Comparison of ENCODE assay signal across 9 cellular contexts in the genomic region with DNA sequence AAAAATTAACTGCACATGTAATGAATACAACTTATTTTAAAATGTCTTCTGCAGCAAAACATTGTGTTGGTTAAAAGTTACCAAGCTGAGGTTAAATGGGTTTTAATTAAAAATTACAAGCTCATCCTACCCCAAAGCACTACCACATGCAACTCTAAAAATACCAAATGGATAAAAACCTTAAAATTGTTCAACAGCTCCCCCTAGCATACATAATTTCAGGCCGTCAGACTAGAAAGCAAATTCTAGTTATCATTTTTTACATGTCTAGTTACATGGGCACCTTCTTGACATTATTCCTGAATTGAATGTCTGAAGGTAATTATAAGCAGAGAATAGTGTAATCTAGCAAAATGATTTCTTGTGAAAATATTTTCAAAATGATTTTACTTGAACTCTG.
DNase-seq lines count a peak whose midpoint lies in the region; FAIRE-seq and TF ChIP-seq lines count a peak whose summit lies in the region.
"Had no signal": no experiment of that assay in that cellular context is flagged by ENCODE, and none has a peak within 500 bp of the region (broad histone marks: within the 10 kb centered on the region; RNA-seq: fewer than 3 reads in every experiment).

No MANE protein-coding gene starts in this region.

- intact Hi-C loops in dorsolateral prefrontal cortex (cut with DNase I): loop anchor here in 1 of 2 donors (10.0 kb wide), 2 partner anchors 179 to 489 kb away; partner anchors contain the start of gene C1orf21

- no peak overlapping the region for H3K27ac Mint-ChIP-seq in osteocyte (ENCODE audit: unreplicated experiment)
- H3K27ac Mint-ChIP-seq: memory B cell had no signal

- H3K4me3 Mint-ChIP-seq in osteocyte (ENCODE audit: unreplicated experiment): no peak overlapping the region
- H3K4me3 Mint-ChIP-seq: memory B cell had no signal

- no peaks in the 10 kb centered on the region for H3K27me3 ChIP-seq in dorsolateral prefrontal cortex

- no peak for FAIRE-seq in RCC 7860 (lab: Jason Lieb, UNC)

- H3K27me3 Mint-ChIP-seq in osteocyte (ENCODE audit: unreplicated experiment): no peaks in the 10 kb centered on the region
- H3K27me3 Mint-ChIP-seq: memory B cell had no signal

- peak overlapping the region in 2 of 59 donors; percentile 1 to 12 for H3K27ac ChIP-seq in dorsolateral prefrontal cortex

- in situ Hi-C loops in GM13976 (cut with MboI; ENCODE audit: low sequenced_read_pairs, unreplicated experiment): no loop called here

- H3K9me3 Mint-ChIP-seq in osteocyte (ENCODE audit: unreplicated experiment): no peaks in the 10 kb centered on the region

- DNase-seq in GM13976 (ENCODE audit: low spot score): peak; percentile 22
- DNase-seq in NCI-H69 (lab: John Stamatoyannopoulos, UW): peak; percentile 56
- DNase-seq in dorsolateral prefrontal cortex: no peak
- DNase-seq in osteocyte (ENCODE audit: extremely low spot score, unreplicated experiment): no peak
- DNase-seq in stimulated activated CD4-positive, alpha-beta T cell treated with anti-CD3 and anti-CD28 coated beads, Interleukin-15, amount 100 ng/mL, for 24 hours: no peak
- DNase-seq in UCSD-AML1 (lab: John Stamatoyannopoulos, UW; ENCODE audit: unreplicated experiment): no peak
- no peak for DNase-seq in NCI-H510A treated with DMSO at 0.1 percent for 48 hours (lab: John Stamatoyannopoulos, UW)
- no peak for DNase-seq in RCC 7860 (ENCODE audit: low spot score)

- peaks cover 11% of the 10 kb centered on the region for H3K4me1 Mint-ChIP-seq in osteocyte (ENCODE audit: unreplicated experiment)
- H3K4me1 Mint-ChIP-seq: memory B cell had no signal

- no peaks in the 10 kb centered on the region for H3K36me3 Mint-ChIP-seq in osteocyte (ENCODE audit: unreplicated experiment)
- H3K36me3 Mint-ChIP-seq: memory B cell had no signal

- TF ChIP-seq CTCF in GM13976 (IDR thresholded peaks at IDR 0.05; ENCODE audit: borderline replicate concordance, control extremely low read depth, extremely low read depth, insufficient read depth, missing control alignments): peak; percentile 35
- peak; percentile 34 to 75 (median 56) for TF ChIP-seq CTCF in dorsolateral prefrontal cortex (IDR thresholded peaks at IDR 0.05 in 54 of 56, conservative IDR thresholded peaks at IDR 0.05 in 2 of 56; ENCODE audit: low read depth in 1 of 56, partially characterized antibody in 56 of 56)
- peak; percentile 65 for TF ChIP-seq CTCF in osteocyte (IDR thresholded peaks at IDR 0.05)

- H3K4me3 ChIP-seq in dorsolateral prefrontal cortex: no peak overlapping the region

Comparison
In these comparisons a context has a peak if more than half of its experiments do, and no peak if none do; other contexts are left out.
1. DNase-seq: peak in GM13976 (single experiment) and NCI-H69 (single experiment); none in dorsolateral prefrontal cortex (0 of 10), osteocyte (single experiment), stimulated activated CD4-positive, alpha-beta T cell treated with anti-CD3 and anti-CD28 coated beads, Interleukin-15, amount 100 ng/mL, for 24 hours (single experiment), UCSD-AML1 (single experiment), NCI-H510A treated with DMSO at 0.1 percent for 48 hours (single experiment) and RCC 7860 (single experiment).
2. Peak in every context shown above with its lines, with median percentiles within 50 percentile points of each other: CTCF ChIP-seq.